ENCODE assay signal across 24 cellular contexts in the genomic region with DNA sequence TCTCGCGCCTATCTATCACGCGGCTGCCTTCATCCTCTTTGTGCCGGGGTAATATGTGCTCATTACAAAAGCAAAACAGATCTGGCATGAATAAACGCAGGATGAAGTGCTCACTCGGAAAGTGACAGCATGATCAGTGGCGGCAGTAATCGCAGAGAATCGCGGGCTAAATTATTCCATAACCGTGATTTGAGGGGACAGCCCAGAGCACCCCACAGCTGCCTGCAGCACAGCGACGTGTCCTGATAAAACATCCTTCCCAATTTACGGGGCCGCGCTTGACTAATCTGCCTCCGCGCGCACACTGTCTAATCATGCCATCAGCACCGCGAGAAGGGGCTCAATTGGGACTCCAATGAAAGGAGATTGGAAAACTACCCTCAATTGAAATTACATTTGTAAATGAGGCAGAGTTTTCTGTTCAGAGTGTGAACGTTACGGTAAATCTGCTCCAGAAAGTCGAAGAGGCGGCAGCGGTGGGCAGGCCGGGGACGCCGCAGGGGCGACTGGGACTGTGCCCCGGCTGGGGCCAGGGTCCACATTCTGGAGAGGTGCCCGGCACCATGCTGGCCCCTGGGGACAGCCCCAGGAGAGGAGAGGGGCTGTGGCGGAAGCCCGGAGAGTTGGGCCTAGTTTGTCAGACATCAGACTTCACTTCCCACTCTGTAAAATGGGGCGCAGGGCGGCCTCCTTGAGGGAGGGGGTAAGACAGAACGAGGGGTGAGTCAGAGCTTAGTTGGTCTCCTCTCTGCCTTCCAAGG.
A peak's percentile ranks its signal among the peaks of the same experiment; 100 is the strongest.
DNase-seq lines count a peak whose midpoint lies in the region; ATAC-seq, FAIRE-seq and TF ChIP-seq lines count a peak whose summit lies in the region.
"Had no signal": no experiment of that assay in that cellular context is flagged by ENCODE, and none has a peak within 500 bp of the region (broad histone marks: within the 10 kb centered on the region; RNA-seq: fewer than 3 reads in every experiment).

No MANE protein-coding gene starts in this region.

- no peak overlapping the region for H3K4ac ChIP-seq in neuronal stem cell (ENCODE audit: low read length)

- H3K9ac ChIP-seq in neuronal stem cell (ENCODE audit: low read depth, low read length, poor library complexity) = no peak overlapping the region

- peaks cover 6% of the 10 kb centered on the region for H3K4me1 Mint-ChIP-seq in glutamatergic neuron (ENCODE audit: low read depth, unreplicated experiment)

- H4K8ac ChIP-seq in neuronal stem cell (ENCODE audit: low read depth, low read length) = no peak overlapping the region

- H2AFZ ChIP-seq in neuronal stem cell (ENCODE audit: low read length) = no peak overlapping the region

- H3K4me3 Mint-ChIP-seq in glutamatergic neuron (ENCODE audit: unreplicated experiment) = no peak overlapping the region

- H2BK120ac ChIP-seq in neuronal stem cell (ENCODE audit: low read depth, low read length) = no peak overlapping the region

- no peak overlapping the region for H2BK5ac ChIP-seq in neuronal stem cell (ENCODE audit: low read length)

- intact Hi-C loops in heart left ventricle (cut with DNase I) (no loop called here), left ventricle myocardium inferior (cut with micrococcal nuclease) (no loop called here)

- no peak overlapping the region for H2BK12ac ChIP-seq in neuronal stem cell (ENCODE audit: low read length)

- peaks cover 9% of the 10 kb centered on the region for H3K27me3 Mint-ChIP-seq in glutamatergic neuron (ENCODE audit: unreplicated experiment)

- TF ChIP-seq CTCF in heart left ventricle (IDR thresholded peaks at IDR 0.05) (no peak), left ventricle myocardium inferior (IDR thresholded peaks at IDR 0.05; ENCODE audit: borderline replicate concordance) (no peak), glutamatergic neuron (IDR thresholded peaks at IDR 0.05; ENCODE audit: partially characterized antibody, unreplicated experiment) (no peak)

- no peak overlapping the region for H3K27ac ChIP-seq in heart left ventricle
- H3K27ac ChIP-seq in left ventricle myocardium inferior (replicated peaks) = no peak overlapping the region
- H3K27ac ChIP-seq in neuronal stem cell (replicated peaks; ENCODE audit: low read length) = no peak overlapping the region
- H3K27ac ChIP-seq: suprapubic skin had no signal

- WGBS in heart left ventricle, 4 donors = 89 to 91% (median 90%) methylated on average over 38 of the region's 38 CpGs
- no CpG with 5 or more reads among the region's 38 CpGs for WGBS in neuronal stem cell (ENCODE audit: extremely low coverage in 2 of 2, insufficient read length in 2 of 2, insufficient replicate concordance in 1 of 2), 2 donors

- no peak for FAIRE-seq in frontal cortex (lab: Jason Lieb, UNC)
- FAIRE-seq: TTC549 had no signal

- H3K9me3 ChIP-seq in heart left ventricle = no peaks in the 10 kb centered on the region
- no peaks in the 10 kb centered on the region for H3K9me3 ChIP-seq in left ventricle myocardium inferior (replicated peaks)
- H3K9me3 ChIP-seq in neuronal stem cell (replicated peaks in 1 of 2; ENCODE audit: control insufficient read depth in 2 of 2, insufficient read depth in 1 of 2, low read depth in 1 of 2, low read length in 2 of 2) = no peaks in the 10 kb centered on the region
- H3K9me3 ChIP-seq: suprapubic skin had no signal

- no peak overlapping the region for H3K4me3 ChIP-seq in heart left ventricle
- no peak overlapping the region for H3K4me3 ChIP-seq in left ventricle myocardium inferior
- H3K4me3 ChIP-seq in neuronal stem cell (ENCODE audit: low read length in 2 of 2) = no peak overlapping the region
- H3K4me3 ChIP-seq: suprapubic skin had no signal

- H3K14ac ChIP-seq in neuronal stem cell (ENCODE audit: low read length) = no peak overlapping the region

- H3K79me1 ChIP-seq in neuronal stem cell (ENCODE audit: low read depth, low read length) = no peaks in the 10 kb centered on the region

- H3K4me1 ChIP-seq in heart left ventricle = peaks cover 0 to 28% (median 10%) of the 10 kb centered on the region in 12 donors
- peaks cover 24% of the 10 kb centered on the region for H3K4me1 ChIP-seq in left ventricle myocardium inferior
- peaks cover 8 to 26% of the 10 kb centered on the region in 2 donors for H3K4me1 ChIP-seq in neuronal stem cell (ENCODE audit: control insufficient read depth in 2 of 2, insufficient read depth in 1 of 2, low read depth in 1 of 2, low read length in 2 of 2)

- no peak overlapping the region for H3K23ac ChIP-seq in neuronal stem cell (ENCODE audit: low read depth, low read length, poor library complexity)

- no peak overlapping the region for H3K4me2 ChIP-seq in neuronal stem cell (ENCODE audit: insufficient read depth, low read length, poor library complexity, severe bottlenecking)

- no peak for TF ChIP-seq POLR2A in heart left ventricle (IDR thresholded peaks at IDR 0.05)

- H3K9me3 Mint-ChIP-seq in glutamatergic neuron (ENCODE audit: unreplicated experiment) = peaks cover 3% of the 10 kb centered on the region
- H3K9me3 Mint-ChIP-seq: CD8-positive, alpha-beta T cell had no signal

- peak overlapping the region; percentile 15 for H3K18ac ChIP-seq in neuronal stem cell (ENCODE audit: low read length)

- DNase-seq in heart left ventricle = peak in 3 of 5 donors; percentile 1 to 55 (median 17)
- no peak for DNase-seq in left ventricle myocardium inferior
- peak; percentile 10 for DNase-seq in glutamatergic neuron
- no peak for DNase-seq in neuronal stem cell (ENCODE audit: low spot score)
- DNase-seq in NCI-H526 (lab: John Stamatoyannopoulos, UW) = no peak
- no peak for DNase-seq in frontal cortex (ENCODE audit: low spot score in 2 of 2)
- DNase-seq: activated CD4-positive, alpha-beta T cell treated with anti-CD3 and anti-CD28 coated beads, Interleukin-2, amount 50 U/mL, for 4 hours; activated naive CD4-positive, alpha-beta T cell treated with Interleukin-2 at 50 U/mL for 16 hours; activated T-cell treated with anti-CD3 and anti-CD28 coated beads, Interleukin-2, amount 50 U/mL, for 48 hours; amniotic stem cell; Kasumi-1; mesendoderm; NCI-H1417 treated with DMSO at 0.1 percent for 48 hours; NCI-H2081; NCI-H2227 treated with DMSO at 0.1 percent for 48 hours; NCI-H526 treated with DMSO at 0.1 percent for 48 hours; occipital lobe; stimulated activated naive CD4-positive, alpha-beta T cell treated with Interleukin-2 at 50 U/mL for 16 hours had no signal

- no peak overlapping the region for H2BK15ac ChIP-seq in neuronal stem cell (ENCODE audit: low read length)

- no peaks in the 10 kb centered on the region for H3K36me3 ChIP-seq in heart left ventricle
- H3K36me3 ChIP-seq in left ventricle myocardium inferior = no peaks in the 10 kb centered on the region
- peaks cover 0 to 3% of the 10 kb centered on the region in 2 donors for H3K36me3 ChIP-seq in neuronal stem cell (replicated peaks in 1 of 2; ENCODE audit: control insufficient read depth in 2 of 2, insufficient read depth in 2 of 2, low read length in 2 of 2)
- H3K36me3 ChIP-seq: suprapubic skin had no signal

- H3K27me3 ChIP-seq in heart left ventricle = peaks cover 0 to 6% (median 0%) of the 10 kb centered on the region in 9 donors
- peaks cover 13% of the 10 kb centered on the region for H3K27me3 ChIP-seq in left ventricle myocardium inferior (ENCODE audit: low read depth)
- H3K27me3 ChIP-seq in neuronal stem cell (ENCODE audit: control insufficient read depth in 3 of 3, insufficient read depth in 3 of 3, low read depth in 1 of 3, low read length in 3 of 3) = peaks cover 0 to 70% (median 6%) of the 10 kb centered on the region in 3 experiments
- H3K27me3 ChIP-seq: suprapubic skin had no signal

- peak overlapping the region; percentile 11 for H3K27ac Mint-ChIP-seq in glutamatergic neuron (ENCODE audit: unreplicated experiment)
- H3K27ac Mint-ChIP-seq: CD8-positive, alpha-beta T cell had no signal

- peaks cover 2% of the 10 kb centered on the region for H3K36me3 Mint-ChIP-seq in glutamatergic neuron (ENCODE audit: unreplicated experiment)
- H3K36me3 Mint-ChIP-seq: CD8-positive, alpha-beta T cell had no signal

- no peak overlapping the region for H4K91ac ChIP-seq in neuronal stem cell (ENCODE audit: low read depth, low read length, poor library complexity)

- ATAC-seq in heart left ventricle = no peak
- no peak for ATAC-seq in HG03432 (IDR thresholded peaks at IDR 0.05; ENCODE audit: unreplicated experiment)
- ATAC-seq: activated CD4-positive, CD25-positive, alpha-beta regulatory T cell treated with anti-CD3 and anti-CD28 coated beads, Interleukin-2, amount 50 U/mL, for 24 hours; CD8-positive, alpha-beta T cell; left lobe of liver had no signal

- peak overlapping the region; percentile 86 for H2AK5ac ChIP-seq in neuronal stem cell (ENCODE audit: low read depth, low read length)

Comparison
In these comparisons a context has a peak if more than half of its experiments do, and no peak if none do; other contexts are left out.
1. DNase-seq: peak in heart left ventricle (3 of 5) and glutamatergic neuron (single experiment); none in left ventricle myocardium inferior (single experiment), neuronal stem cell (single experiment), NCI-H526 (0 of 2) and frontal cortex (0 of 2).